Comparison of ENCODE assay signal across 8 cellular contexts in genomic region chr3:194689493-194689901, GRCh38. TPM values are rescaled to one million over a fixed set of nuclear protein-coding genes. Genes with fewer than 3 reads are reported as not detected.
DNase-seq lines count a peak whose midpoint lies in the region; ATAC-seq and TF ChIP-seq lines count a peak whose summit lies in the region.

No MANE protein-coding gene starts in this region.

- no peaks in the 10 kb centered on the region for H3K9me3 Mint-ChIP-seq in activated CD4-positive, alpha-beta memory T cell treated with anti-CD3 and anti-CD28 coated beads for 36 hours
- H3K9me3 Mint-ChIP-seq in activated CD4-positive, alpha-beta memory T cell treated with anti-CD3 and anti-CD28 coated beads, Interleukin-2, amount 10 ng/mL, durations not matched to agents 7 days and 5 days: no peaks in the 10 kb centered on the region

- POLR2A ChIA-PET in activated CD4-positive, alpha-beta memory T cell treated with anti-CD3 and anti-CD28 coated beads for 36 hours (lab: Charles Lee): interaction anchor here (0.7 kb wide), 1 partner anchor 80 kb away, joined by 3 read pairs; no protein-coding TSS in a partner anchor
- POLR2A ChIA-PET in activated CD4-positive, alpha-beta memory T cell treated with anti-CD3 and anti-CD28 coated beads, Interleukin-2, amount 10 ng/mL, durations not matched to agents 7 days and 5 days (lab: Charles Lee): no interaction called here

- peaks cover 1% of the 10 kb centered on the region for H3K27me3 Mint-ChIP-seq in activated CD4-positive, alpha-beta memory T cell treated with anti-CD3 and anti-CD28 coated beads for 36 hours
- H3K27me3 Mint-ChIP-seq in activated CD4-positive, alpha-beta memory T cell treated with anti-CD3 and anti-CD28 coated beads, Interleukin-2, amount 10 ng/mL, durations not matched to agents 7 days and 5 days: peaks cover 35% of the 10 kb centered on the region

- H3K36me3 Mint-ChIP-seq in activated CD4-positive, alpha-beta memory T cell treated with anti-CD3 and anti-CD28 coated beads for 36 hours: peaks cover 2% of the 10 kb centered on the region
- H3K36me3 Mint-ChIP-seq in activated CD4-positive, alpha-beta memory T cell treated with anti-CD3 and anti-CD28 coated beads, Interleukin-2, amount 10 ng/mL, durations not matched to agents 7 days and 5 days (ENCODE audit: low read depth): peaks cover 2% of the 10 kb centered on the region

- H3K27ac Mint-ChIP-seq in activated CD4-positive, alpha-beta memory T cell treated with anti-CD3 and anti-CD28 coated beads for 36 hours: no peak overlapping the region
- no peak overlapping the region for H3K27ac Mint-ChIP-seq in activated CD4-positive, alpha-beta memory T cell treated with anti-CD3 and anti-CD28 coated beads, Interleukin-2, amount 10 ng/mL, durations not matched to agents 7 days and 5 days

- no peak for ATAC-seq in stimulated activated naive CD8-positive, alpha-beta T cell treated with anti-CD3 and anti-CD28 coated beads, Interleukin-15, Interleukin-2, amounts not matched to agents 100 U/mL and 50 U/mL, for 24 hours

- H3K4me3 Mint-ChIP-seq in activated CD4-positive, alpha-beta memory T cell treated with anti-CD3 and anti-CD28 coated beads for 36 hours: peak overlapping the region; percentile 91
- no peak overlapping the region for H3K4me3 Mint-ChIP-seq in activated CD4-positive, alpha-beta memory T cell treated with anti-CD3 and anti-CD28 coated beads, Interleukin-2, amount 10 ng/mL, durations not matched to agents 7 days and 5 days

- peak; percentile 34 for DNase-seq in activated CD4-positive, alpha-beta memory T cell treated with anti-CD3 and anti-CD28 coated beads for 36 hours
- DNase-seq in activated CD4-positive, alpha-beta memory T cell treated with anti-CD3 and anti-CD28 coated beads, Interleukin-2, amount 10 ng/mL, durations not matched to agents 7 days and 5 days: no peak
- DNase-seq in fibroblast of the conjunctiva (ENCODE audit: low read depth): peak; percentile 93
- peak; percentile 49 for DNase-seq in stimulated activated naive CD8-positive, alpha-beta T cell treated with anti-CD3 and anti-CD28 coated beads, Interleukin-15, Interleukin-2, amounts not matched to agents 100 U/mL and 50 U/mL, for 24 hours
- DNase-seq in cortex of kidney (lab: John Stamatoyannopoulos, UW): no peak
- DNase-seq in HuH-7.5 (ENCODE audit: low spot score): no peak
- DNase-seq in DMS53 treated with DMSO at 0.1 percent for 48 hours (lab: John Stamatoyannopoulos, UW; ENCODE audit: unreplicated experiment): no peak

- CTCF ChIA-PET in activated CD4-positive, alpha-beta memory T cell treated with anti-CD3 and anti-CD28 coated beads for 36 hours (lab: Charles Lee): interaction anchor here (0.7 to 4.0 kb wide), 4 partner anchors 15 to 572 kb away, joined by 4 to 22 read pairs (median 6); partner anchors contain the start of gene LSG1
- CTCF ChIA-PET in activated CD4-positive, alpha-beta memory T cell treated with anti-CD3 and anti-CD28 coated beads, Interleukin-2, amount 10 ng/mL, durations not matched to agents 7 days and 5 days (lab: Charles Lee): interaction anchor here (0.5 to 8.9 kb wide), 3 partner anchors 17 to 895 kb away, joined by 3 to 232 read pairs (median 4); partner anchors contain the start of gene LSG1

- H3K4me1 Mint-ChIP-seq in activated CD4-positive, alpha-beta memory T cell treated with anti-CD3 and anti-CD28 coated beads for 36 hours (ENCODE audit: low read depth): peaks cover 43% of the 10 kb centered on the region
- H3K4me1 Mint-ChIP-seq in activated CD4-positive, alpha-beta memory T cell treated with anti-CD3 and anti-CD28 coated beads, Interleukin-2, amount 10 ng/mL, durations not matched to agents 7 days and 5 days: peaks cover 38% of the 10 kb centered on the region

- intact Hi-C loops in activated CD4-positive, alpha-beta memory T cell treated with anti-CD3 and anti-CD28 coated beads for 36 hours (cut with micrococcal nuclease): loop anchor here (5.0 to 10.0 kb wide), 7 partner anchors 202 to 1218 kb away; partner anchors contain the start of genes ACAP2, ATP13A3, PPP1R2 and TNK2

TF ChIP-seq in PFSK-1, 5 proteins besides CTCF, POLR2A, EP300 and RAD21:
- TF ChIP-seq REST (IDR thresholded peaks at IDR 0.05; ENCODE audit: insufficient read depth in 1 of 2, low read depth in 2 of 2, low read length in 2 of 2) (no peak), POLR2AphosphoS5 (IDR thresholded peaks at IDR 0.05; ENCODE audit: low read depth, low read length) (0 out of 2 replicates have a peak, but pooled peaks have one; percentile 28)

RNA-seq across cellular contexts. Expression of gene FAM43A, which starts 3.8 kb away (rescaled TPM):
- 1 to 10 TPM; 7.4 to 8.5 TPM for total RNA-seq in activated CD4-positive, alpha-beta memory T cell treated with anti-CD3 and anti-CD28 coated beads for 36 hours
- 1 to 10 TPM; 4.3 TPM for total RNA-seq in activated CD4-positive, alpha-beta memory T cell treated with anti-CD3 and anti-CD28 coated beads, Interleukin-2, amount 10 ng/mL, durations not matched to agents 7 days and 5 days
- polyA plus RNA-seq in PFSK-1 (2012; ENCODE audit: insufficient read length, low read depth): 25.7 TPM

RNA-seq across cellular contexts. Expression of gene LSG1, which starts 17.5 kb away (rescaled TPM):
- total RNA-seq in activated CD4-positive, alpha-beta memory T cell treated with anti-CD3 and anti-CD28 coated beads for 36 hours: 10 to 100 TPM; 34.6 to 35.3 TPM
- 10 to 100 TPM; 24.7 to 26.5 TPM for total RNA-seq in activated CD4-positive, alpha-beta memory T cell treated with anti-CD3 and anti-CD28 coated beads, Interleukin-2, amount 10 ng/mL, durations not matched to agents 7 days and 5 days
- polyA plus RNA-seq in PFSK-1 (2012; ENCODE audit: insufficient read length, low read depth): 19.5 TPM

RNA-seq across cellular contexts. Expression of gene TMEM44, which starts 56.3 kb away (rescaled TPM):
- total RNA-seq in activated CD4-positive, alpha-beta memory T cell treated with anti-CD3 and anti-CD28 coated beads for 36 hours: 1 to 10 TPM; 4.0 to 5.8 TPM
- total RNA-seq in activated CD4-positive, alpha-beta memory T cell treated with anti-CD3 and anti-CD28 coated beads, Interleukin-2, amount 10 ng/mL, durations not matched to agents 7 days and 5 days: 1 to 10 TPM; 6.2 to 7.1 TPM
- polyA plus RNA-seq in PFSK-1 (2012; ENCODE audit: insufficient read length, low read depth): 14.8 TPM

Comparison
In these comparisons a context has a peak if more than half of its experiments do, and no peak if none do; other contexts are left out.
1. DNase-seq: peak in activated CD4-positive, alpha-beta memory T cell treated with anti-CD3 and anti-CD28 coated beads for 36 hours (single experiment), fibroblast of the conjunctiva (single experiment) and stimulated activated naive CD8-positive, alpha-beta T cell treated with anti-CD3 and anti-CD28 coated beads, Interleukin-15, Interleukin-2, amounts not matched to agents 100 U/mL and 50 U/mL, for 24 hours (single experiment); none in activated CD4-positive, alpha-beta memory T cell treated with anti-CD3 and anti-CD28 coated beads, Interleukin-2, amount 10 ng/mL, durations not matched to agents 7 days and 5 days (single experiment), cortex of kidney (single experiment), HuH-7.5 (single experiment) and DMS53 treated with DMSO at 0.1 percent for 48 hours (single experiment).